ENCODE assay signal across 28 cellular contexts in genomic region chr13:75423946-75424345, GRCh38.
"Had no signal": no experiment of that assay in that cellular context is flagged by ENCODE, and none has a peak within 500 bp of the region (broad histone marks: within the 10 kb centered on the region; RNA-seq: fewer than 3 reads in every experiment).

No MANE protein-coding gene starts in this region.

- H3K4me1 ChIP-seq: prostate gland, testis, vagina had no signal

- DNase-seq: naive thymus-derived CD8-positive, alpha-beta T cell; nephron progenitor cell; nucleus accumbens; pancreas; right cardiac atrium; right lobe of liver; sigmoid colon; small intestine; stimulated activated CD4-positive, alpha-beta T cell treated with anti-CD3 and anti-CD28 coated beads, Interleukin-15, amount 100 ng/mL, for 24 hours; stimulated activated CD4-positive, alpha-beta T cell treated with anti-CD3 and anti-CD28 coated beads, Interleukin-2, amount 100 ng/mL, for 24 hours; stimulated activated CD4-positive, alpha-beta T cell treated with anti-CD3 and anti-CD28 coated beads, Interleukin-2, amount 100 ng/mL, for 48 hours; stimulated activated CD4-positive, alpha-beta T cell treated with anti-CD3 and anti-CD28 coated beads, Interleukin-4, amount 100 ng/mL, for 24 hours; stimulated activated naive B cell treated with anti-CD40 and anti-IgM and Interleukin-4, amounts not matched to agents 10 μg/mL and 1 μg/mL and 100 μg/mL, for 72 hours; stimulated activated naive CD8-positive, alpha-beta T cell treated with anti-CD3 and anti-CD28 coated beads, Interleukin-15, amount 100 ng/mL, for 72 hours; stimulated activated naive CD8-positive, alpha-beta T cell treated with anti-CD3 and anti-CD28 coated beads, Interleukin-15, Interleukin-2, amounts not matched to agents 100 U/mL and 50 U/mL, for 24 hours; substantia nigra; testis; tibial artery; transverse colon; upper lobe of left lung had no signal

- H3K4me3 Mint-ChIP-seq: naive thymus-derived CD8-positive, alpha-beta T cell; natural killer cell treated with Interleukin-12 subunit alpha and Interleukin-12 subunit beta and Interleukin-15 and Interleukin-18, amount 100 ng/mL, for 72 hours; nephron progenitor cell; neural crest cell; stimulated activated effector memory CD8-positive, alpha-beta T cell treated with anti-CD3 and anti-CD28 coated beads, Interleukin-12 subunit alpha, Interleukin-12 subunit beta, amount 100 ng/mL, for 72 hours; stimulated activated naive B cell treated with anti-CD40 and anti-IgM and Interleukin-4, amounts not matched to agents 10 μg/mL and 1 μg/mL and 100 μg/mL, for 72 hours; stimulated activated naive CD8-positive, alpha-beta T cell treated with anti-CD3 and anti-CD28 coated beads, Interleukin-15, amount 100 ng/mL, for 72 hours had no signal

- H3K9me3 Mint-ChIP-seq: natural killer cell treated with Interleukin-12 subunit alpha and Interleukin-12 subunit beta and Interleukin-15 and Interleukin-18, amount 100 ng/mL, for 72 hours; stimulated activated effector memory CD8-positive, alpha-beta T cell treated with anti-CD3 and anti-CD28 coated beads, Interleukin-12 subunit alpha, Interleukin-12 subunit beta, amount 100 ng/mL, for 72 hours; stimulated activated naive B cell treated with anti-CD40 and anti-IgM and Interleukin-4, amounts not matched to agents 10 μg/mL and 1 μg/mL and 100 μg/mL, for 72 hours; stimulated activated naive CD8-positive, alpha-beta T cell treated with anti-CD3 and anti-CD28 coated beads, Interleukin-15, amount 100 ng/mL, for 72 hours had no signal

- H3K27ac ChIP-seq: neutrophil, pancreas, prostate gland, right lobe of liver, sigmoid colon, suprapubic skin, testis, tibial artery, transverse colon, upper lobe of left lung, vagina had no signal

- H3K9me3 ChIP-seq: neutrophil, pancreas, prostate gland, right lobe of liver, sigmoid colon, suprapubic skin, testis, tibial artery, transverse colon, upper lobe of left lung, vagina had no signal

- H3K4me3 ChIP-seq: pancreas, prostate gland, right lobe of liver, sigmoid colon, suprapubic skin, testis, tibial artery, transverse colon, upper lobe of left lung, vagina had no signal

- H3K36me3 ChIP-seq: neutrophil, pancreas, prostate gland, right lobe of liver, sigmoid colon, suprapubic skin, tibial artery, transverse colon, upper lobe of left lung, vagina had no signal

- H3K27me3 ChIP-seq: neutrophil, pancreas, right lobe of liver, sigmoid colon, suprapubic skin, testis, tibial artery, transverse colon, upper lobe of left lung, vagina had no signal

- ATAC-seq: naive thymus-derived CD8-positive, alpha-beta T cell; natural killer cell treated with Interleukin-12 subunit alpha and Interleukin-12 subunit beta and Interleukin-15 and Interleukin-18, amount 100 ng/mL, for 72 hours; pancreas; right cardiac atrium; right lobe of liver; stimulated activated effector memory CD8-positive, alpha-beta T cell treated with anti-CD3 and anti-CD28 coated beads, Interleukin-12 subunit alpha, Interleukin-12 subunit beta, amount 100 ng/mL, for 72 hours; stimulated activated naive B cell treated with anti-CD40 and anti-IgM and Interleukin-4, amounts not matched to agents 10 μg/mL and 1 μg/mL and 100 μg/mL, for 72 hours; stimulated activated naive CD8-positive, alpha-beta T cell treated with anti-CD3 and anti-CD28 coated beads, Interleukin-15, amount 100 ng/mL, for 72 hours; stimulated activated naive CD8-positive, alpha-beta T cell treated with anti-CD3 and anti-CD28 coated beads, Interleukin-15, Interleukin-2, amounts not matched to agents 100 U/mL and 50 U/mL, for 24 hours had no signal

- H3K4me1 Mint-ChIP-seq: stimulated activated effector memory CD8-positive, alpha-beta T cell treated with anti-CD3 and anti-CD28 coated beads, Interleukin-12 subunit alpha, Interleukin-12 subunit beta, amount 100 ng/mL, for 72 hours; stimulated activated naive CD8-positive, alpha-beta T cell treated with anti-CD3 and anti-CD28 coated beads, Interleukin-15, amount 100 ng/mL, for 72 hours had no signal

- FAIRE-seq: pancreas, small intestine, urothelium cell line had no signal

- H3K36me3 Mint-ChIP-seq: naive thymus-derived CD8-positive, alpha-beta T cell; natural killer cell treated with Interleukin-12 subunit alpha and Interleukin-12 subunit beta and Interleukin-15 and Interleukin-18, amount 100 ng/mL, for 72 hours; stimulated activated effector memory CD8-positive, alpha-beta T cell treated with anti-CD3 and anti-CD28 coated beads, Interleukin-12 subunit alpha, Interleukin-12 subunit beta, amount 100 ng/mL, for 72 hours; stimulated activated naive B cell treated with anti-CD40 and anti-IgM and Interleukin-4, amounts not matched to agents 10 μg/mL and 1 μg/mL and 100 μg/mL, for 72 hours had no signal

- H3K27ac Mint-ChIP-seq: naive thymus-derived CD8-positive, alpha-beta T cell; natural killer cell treated with Interleukin-12 subunit alpha and Interleukin-12 subunit beta and Interleukin-15 and Interleukin-18, amount 100 ng/mL, for 72 hours; nephron progenitor cell; stimulated activated effector memory CD8-positive, alpha-beta T cell treated with anti-CD3 and anti-CD28 coated beads, Interleukin-12 subunit alpha, Interleukin-12 subunit beta, amount 100 ng/mL, for 72 hours; stimulated activated naive CD8-positive, alpha-beta T cell treated with anti-CD3 and anti-CD28 coated beads, Interleukin-15, amount 100 ng/mL, for 72 hours had no signal
